8 cellular contexts compared by ENCODE assay signal in the genomic region with DNA sequence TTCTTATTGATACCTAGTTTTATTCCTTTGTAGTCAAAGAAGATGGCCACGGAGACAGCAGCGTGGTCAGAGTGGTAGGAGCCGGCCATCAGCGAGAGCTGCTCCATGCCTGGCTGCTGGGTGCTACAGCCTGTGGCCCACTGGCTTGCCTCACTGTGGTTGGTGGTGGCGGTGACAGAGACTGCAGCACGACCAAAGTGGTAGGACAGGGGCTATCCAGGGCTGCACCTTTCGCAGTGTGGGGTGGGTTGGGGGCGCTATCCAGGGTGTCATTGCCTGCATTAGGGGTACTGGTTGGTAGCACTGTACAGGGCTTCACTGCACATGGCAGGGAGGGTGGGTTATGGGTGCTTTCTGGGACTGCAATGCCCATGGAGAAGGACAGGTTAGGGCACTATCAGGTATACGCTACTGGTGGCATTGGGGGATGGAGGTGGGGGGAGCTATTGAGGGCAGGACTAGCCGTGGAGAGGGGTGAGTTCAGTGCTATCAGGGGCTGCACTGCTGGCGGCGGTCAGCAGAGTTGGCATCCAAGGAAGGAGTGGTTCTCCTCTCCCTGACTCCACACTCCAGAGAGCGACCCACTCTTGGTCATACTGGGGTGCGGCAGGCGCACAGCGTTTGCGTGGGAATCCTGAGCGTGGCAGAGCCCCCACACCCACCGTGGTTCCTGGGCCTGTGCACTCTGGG.
DNase-seq lines count a peak whose midpoint lies in the region; ATAC-seq and TF ChIP-seq lines count a peak whose summit lies in the region.
"Not testable (repeated sequence)": the region's sequence is repeated elsewhere in the genome, so short reads cannot be mapped to it uniquely, and the experiment has no call there.

No MANE protein-coding gene starts in this region.

- not testable (repeated sequence) for H3K36me3 Mint-ChIP-seq in activated CD8-positive, alpha-beta memory T cell treated with anti-CD3 and anti-CD28 coated beads, Interleukin-2, amount 10 ng/mL, durations not matched to agents 7 days and 5 days; type B pancreatic cell
- peaks cover 24% of the 10 kb centered on the region for H3K36me3 Mint-ChIP-seq in endodermal cell (ENCODE audit: low read depth)

- DNase-seq in AG08395 (ENCODE audit: low spot score), result peak; percentile 0
- DNase-seq in GM03348 (ENCODE audit: low spot score), result peak; percentile 5
- peak; percentile 4 for DNase-seq in H7
- DNase-seq in activated CD8-positive, alpha-beta memory T cell treated with anti-CD3 and anti-CD28 coated beads, Interleukin-2, amount 10 ng/mL, durations not matched to agents 7 days and 5 days, result peak; percentile 38
- DNase-seq in endodermal cell, result peak; percentile 32
- DNase-seq in iPS-NIHi7 (ENCODE audit: extremely low spot score), result peak; percentile 0
- DNase-seq in mesenteric fat pad (ENCODE audit: low spot score), result peak; percentile 89
- peak; percentile 78 for DNase-seq in type B pancreatic cell (ENCODE audit: extremely low spot score, unreplicated experiment)

- not testable (repeated sequence) for H3K36me3 ChIP-seq in H7 (replicated peaks; ENCODE audit: control insufficient read depth, insufficient read depth, low read length); endodermal cell (ENCODE audit: control insufficient read depth, insufficient read depth, low read length)

- not testable (repeated sequence) for H3K4me1 ChIP-seq in endodermal cell (ENCODE audit: control insufficient read depth, insufficient read depth, low read length)

- CTCF ChIA-PET in activated CD8-positive, alpha-beta memory T cell treated with anti-CD3 and anti-CD28 coated beads, Interleukin-2, amount 10 ng/mL, durations not matched to agents 7 days and 5 days (lab: Charles Lee), result not testable (repeated sequence)

- not testable (repeated sequence) for H3K27ac Mint-ChIP-seq in activated CD8-positive, alpha-beta memory T cell treated with anti-CD3 and anti-CD28 coated beads, Interleukin-2, amount 10 ng/mL, durations not matched to agents 7 days and 5 days; endodermal cell; type B pancreatic cell

- not testable (repeated sequence) for H3K4me3 Mint-ChIP-seq in activated CD8-positive, alpha-beta memory T cell treated with anti-CD3 and anti-CD28 coated beads, Interleukin-2, amount 10 ng/mL, durations not matched to agents 7 days and 5 days; endodermal cell; type B pancreatic cell

- TF ChIP-seq CTCF in endodermal cell (conservative IDR thresholded peaks at IDR 0.05); type B pancreatic cell (conservative IDR thresholded peaks at IDR 0.05): not testable (repeated sequence)

- H3K27me3 ChIP-seq in H7 (ENCODE audit: control insufficient read depth, insufficient read depth, low read length); endodermal cell (ENCODE audit: control insufficient read depth, insufficient read depth, low read length, poor library complexity, severe bottlenecking): not testable (repeated sequence)

- 77 to 84% methylated on average over 5 to 19 of the region's 19 CpGs for WGBS in endodermal cell (ENCODE audit: insufficient coverage in 1 of 2, insufficient read length in 1 of 2), 2 experiments

- not testable (repeated sequence) for H3K27ac ChIP-seq in endodermal cell (ENCODE audit: low read depth, low read length)

- H3K4me3 ChIP-seq in H7 (ENCODE audit: insufficient read depth, low read depth, low read length); endodermal cell (ENCODE audit: low read length): not testable (repeated sequence)

- H3K4me1 Mint-ChIP-seq in activated CD8-positive, alpha-beta memory T cell treated with anti-CD3 and anti-CD28 coated beads, Interleukin-2, amount 10 ng/mL, durations not matched to agents 7 days and 5 days; endodermal cell; type B pancreatic cell (ENCODE audit: unreplicated experiment): not testable (repeated sequence)

- not testable (repeated sequence) for ATAC-seq in activated CD8-positive, alpha-beta memory T cell treated with anti-CD3 and anti-CD28 coated beads, Interleukin-2, amount 10 ng/mL, durations not matched to agents 7 days and 5 days

- not testable (repeated sequence) for H3K27me3 Mint-ChIP-seq in activated CD8-positive, alpha-beta memory T cell treated with anti-CD3 and anti-CD28 coated beads, Interleukin-2, amount 10 ng/mL, durations not matched to agents 7 days and 5 days; endodermal cell (ENCODE audit: insufficient read depth); type B pancreatic cell

- H3K9me3 Mint-ChIP-seq in activated CD8-positive, alpha-beta memory T cell treated with anti-CD3 and anti-CD28 coated beads, Interleukin-2, amount 10 ng/mL, durations not matched to agents 7 days and 5 days (ENCODE audit: low read depth), result not testable (repeated sequence)
- H3K9me3 Mint-ChIP-seq in endodermal cell, result peaks cover 97% of the 10 kb centered on the region
- H3K9me3 Mint-ChIP-seq in type B pancreatic cell, result peaks cover 15% of the 10 kb centered on the region

- H3K9ac ChIP-seq in endodermal cell (ENCODE audit: extremely low read depth, low read length, poor library complexity, severe bottlenecking), result not testable (repeated sequence)

- H3K9me3 ChIP-seq in endodermal cell (ENCODE audit: control insufficient read depth, low read length), result peaks cover 39% of the 10 kb centered on the region

Comparison
In these comparisons a context has a peak if more than half of its experiments do, and no peak if none do; other contexts are left out.
1. DNase-seq: peak in every context shown above with its lines; median percentile 89 in mesenteric fat pad; 78 in type B pancreatic cell; 38 in activated CD8-positive, alpha-beta memory T cell treated with anti-CD3 and anti-CD28 coated beads, Interleukin-2, amount 10 ng/mL, durations not matched to agents 7 days and 5 days; 32 in endodermal cell; 5 in GM03348; 4 in H7; 0 in AG08395; 0 in iPS-NIHi7.